In genomic region chr17:62807812-62808575, GRCh38 we compare ENCODE assay signal across 10 cellular contexts. TPM values are rescaled to one million over a fixed set of nuclear protein-coding genes. Genes with fewer than 3 reads are reported as not detected.
DNase-seq lines count a peak whose midpoint lies in the region; ATAC-seq and TF ChIP-seq lines count a peak whose summit lies in the region.
"Had no signal": no experiment of that assay in that cellular context is flagged by ENCODE, and none has a peak within 500 bp of the region (broad histone marks: within the 10 kb centered on the region; RNA-seq: fewer than 3 reads in every experiment).

Gene MARCHF10, minus strand, starts transcription at chr17:62808314. Its CDS starts 6,579 bp downstream, at chr17:62801735.

- H3K4me1 ChIP-seq in ectodermal cell (ENCODE audit: control insufficient read depth, insufficient read depth, low read length): peaks cover 11% of the 10 kb centered on the region

- TF ChIP-seq CTCF in RWPE1 (conservative IDR thresholded peaks at IDR 0.05; ENCODE audit: low read depth): no peak
- TF ChIP-seq CTCF in osteocyte (IDR thresholded peaks at IDR 0.05): no peak

- no peaks in the 10 kb centered on the region for H3K9me3 ChIP-seq in ectodermal cell (ENCODE audit: control insufficient read depth, low read length)

- no peaks in the 10 kb centered on the region for H3K36me3 Mint-ChIP-seq in osteocyte (ENCODE audit: unreplicated experiment)

- H3K4me3 Mint-ChIP-seq in osteocyte (ENCODE audit: unreplicated experiment): peak within 1 kb of the TSS; percentile 24

- CTCF ChIA-PET in RWPE1 (lab: Yijun Ruan, JAX): no interaction called here

- no peaks in the 10 kb centered on the region for H3K27me3 ChIP-seq in ectodermal cell (ENCODE audit: control insufficient read depth, insufficient read depth, low read length, poor library complexity, severe bottlenecking)

- no peaks in the 10 kb centered on the region for H3K27me3 Mint-ChIP-seq in osteocyte (ENCODE audit: unreplicated experiment)

- no peak within 1 kb of the TSS for H3K27ac Mint-ChIP-seq in osteocyte (ENCODE audit: unreplicated experiment)

- peak; percentile 48 for DNase-seq in NCI-H82 (lab: John Stamatoyannopoulos, UW)
- DNase-seq in NCI-H82 treated with DMSO at 0.1 percent for 48 hours (lab: John Stamatoyannopoulos, UW; ENCODE audit: unreplicated experiment): no peak
- peak; percentile 51 for DNase-seq in RWPE1 (ENCODE audit: low spot score)
- peak; percentile 76 for DNase-seq in osteocyte (ENCODE audit: extremely low spot score, unreplicated experiment)
- DNase-seq in stimulated activated naive CD4-positive, alpha-beta T cell (lab: John Stamatoyannopoulos, UW): no peak
- no peak for DNase-seq in dermis blood vessel endothelial cell

- no peak for ATAC-seq in HG03095 (IDR thresholded peaks at IDR 0.05; ENCODE audit: unreplicated experiment)

- no peaks in the 10 kb centered on the region for H3K36me3 ChIP-seq in ectodermal cell (ENCODE audit: control insufficient read depth, insufficient read depth, low read length)

- peak within 1 kb of the TSS; percentile 70 for H3K27ac ChIP-seq in RWPE1
- H3K27ac ChIP-seq in ectodermal cell (ENCODE audit: insufficient read depth, low read depth, low read length, poor library complexity, severe bottlenecking): no peak within 1 kb of the TSS
- H3K27ac ChIP-seq: SK-N-MC had no signal

- H3K4me1 Mint-ChIP-seq in osteocyte (ENCODE audit: unreplicated experiment): peaks cover 7% of the 10 kb centered on the region

- H3K4me3 ChIP-seq in ectodermal cell (ENCODE audit: insufficient read depth, low read depth, low read length): peak within 1 kb of the TSS; percentile 35
- H3K4me3 ChIP-seq: SK-N-MC had no signal

- POLR2A ChIA-PET in RWPE1 (lab: Yijun Ruan, JAX; ENCODE audit: low non-redundant PET): no interaction called here

- 4 to 5% methylated on average over 57 of the region's 57 CpGs for WGBS in ectodermal cell, 2 experiments

- H3K9me3 Mint-ChIP-seq in osteocyte (ENCODE audit: unreplicated experiment): peaks cover 7% of the 10 kb centered on the region

RNA-seq across cellular contexts. Expression of gene MARCHF10, which starts in this region (rescaled TPM):
- 0.72 TPM for polyA plus RNA-seq in ectodermal cell (2013, experiment 1 of 4)
- 1.1 TPM for polyA plus RNA-seq in ectodermal cell (2013, experiment 2 of 4)
- 1.1 TPM for polyA plus RNA-seq in ectodermal cell (2013, experiment 3 of 4)
- 0.97 TPM for polyA plus RNA-seq in ectodermal cell (2013, experiment 4 of 4)
- total RNA-seq in osteocyte (not detected in 2 replicates), dermis blood vessel endothelial cell (not detected in 2 replicates)
- total RNA-seq: pulmonary artery endothelial cell had no signal

Comparison
In these comparisons a context has a peak if more than half of its experiments do, and no peak if none do; other contexts are left out.
1. DNase-seq: peak in NCI-H82 (single experiment) and RWPE1 (single experiment); none in NCI-H82 treated with DMSO at 0.1 percent for 48 hours (single experiment), stimulated activated naive CD4-positive, alpha-beta T cell (0 of 6) and dermis blood vessel endothelial cell (single experiment).
2. Peak in DNase-seq in osteocyte; RNA of the gene not detected or under 1 TPM.